In the genomic region with DNA sequence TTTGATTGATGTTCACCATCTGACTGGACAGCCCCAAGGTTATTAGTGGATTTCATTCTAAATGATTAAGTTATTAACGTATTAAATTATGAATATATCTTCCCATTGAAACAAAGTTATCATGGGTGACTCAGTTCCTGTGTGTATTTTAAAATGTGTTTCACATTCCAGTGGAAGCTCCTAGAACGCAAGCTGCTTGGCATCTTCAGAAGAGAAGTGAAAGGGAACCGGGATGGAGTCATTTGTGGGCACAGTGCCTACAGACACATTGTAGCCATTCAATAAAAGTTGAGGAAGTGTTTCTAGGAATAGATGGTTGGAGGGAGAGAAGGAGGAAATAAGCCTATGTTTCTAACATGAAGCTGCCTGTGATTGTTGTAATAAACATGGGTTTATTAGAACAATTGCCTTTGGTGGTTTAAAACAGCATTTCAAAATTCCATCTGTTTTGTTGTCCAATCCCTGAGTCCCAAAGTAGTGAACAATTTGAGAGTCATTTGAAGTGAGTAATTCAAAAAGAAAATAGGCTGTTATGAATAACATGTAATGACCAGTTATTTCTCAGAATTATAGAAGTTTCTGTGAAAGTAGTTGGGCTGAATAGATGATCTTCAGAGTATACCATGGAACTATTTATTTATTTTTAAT, we compare ENCODE assay signal across 10 cellular contexts.
A peak's percentile ranks its signal among the peaks of the same experiment; 100 is the strongest.
DNase-seq lines count a peak whose midpoint lies in the region; ATAC-seq and TF ChIP-seq lines count a peak whose summit lies in the region.
"Had no signal": no experiment of that assay in that cellular context is flagged by ENCODE, and none has a peak within 500 bp of the region (broad histone marks: within the 10 kb centered on the region; RNA-seq: fewer than 3 reads in every experiment).

No MANE protein-coding gene starts in this region.

- H3K36me3 ChIP-seq in adipocyte (ENCODE audit: control insufficient read depth, insufficient read depth, low read length, severe bottlenecking) (peaks cover 4% of the 10 kb centered on the region), skeletal muscle satellite cell (ENCODE audit: insufficient read depth, low read length) (no peaks in the 10 kb centered on the region)

- POLR2A ChIA-PET in WTC11 (lab: Charles Lee) = no interaction called here

- no peak for TF ChIP-seq CTCF in WTC11 (IDR thresholded peaks at IDR 0.05)

- H3K27me3 ChIP-seq in adipocyte (replicated peaks; ENCODE audit: control insufficient read depth, insufficient read depth, low read length) (no peaks in the 10 kb centered on the region), skeletal muscle satellite cell (ENCODE audit: control insufficient read depth, insufficient read depth, low read length) (no peaks in the 10 kb centered on the region)

- H3K27ac Mint-ChIP-seq in WTC11 = no peak overlapping the region

- DNase-seq in H4 (ENCODE audit: low spot score) (peak; percentile 77), adipocyte (ENCODE audit: low read depth) (peak; percentile 92), cardiac septum (ENCODE audit: low spot score) (peak; percentile 77), WTC11 (ENCODE audit: low spot score) (no peak), putamen (ENCODE audit: low spot score) (no peak)
- no peak for DNase-seq in central memory CD4-positive, alpha-beta T cell
- DNase-seq in stimulated activated naive CD8-positive, alpha-beta T cell treated with anti-CD3 and anti-CD28 coated beads, Interleukin-15, Interleukin-2, amounts not matched to agents 100 U/mL and 50 U/mL, for 24 hours = no peak
- DNase-seq: NCI-H774; stimulated activated CD4-positive, alpha-beta T cell treated with anti-CD3 and anti-CD28 coated beads, Interleukin-15, amount 100 ng/mL, for 24 hours had no signal

- peaks cover 26% of the 10 kb centered on the region for H3K4me1 ChIP-seq in adipocyte (ENCODE audit: control insufficient read depth, insufficient read depth, low read length)
- peaks cover 24% of the 10 kb centered on the region for H3K4me1 ChIP-seq in skeletal muscle satellite cell (ENCODE audit: control insufficient read depth, insufficient read depth, low read length)

- H3K36me3 Mint-ChIP-seq in WTC11 = no peaks in the 10 kb centered on the region

- no peak for ATAC-seq in WTC11
- no peak for ATAC-seq in stimulated activated naive CD8-positive, alpha-beta T cell treated with anti-CD3 and anti-CD28 coated beads, Interleukin-15, Interleukin-2, amounts not matched to agents 100 U/mL and 50 U/mL, for 24 hours

- no peak overlapping the region for H3K4me3 Mint-ChIP-seq in WTC11

- peaks cover 11% of the 10 kb centered on the region for H3K4me1 Mint-ChIP-seq in WTC11

- H3K9me3 ChIP-seq in adipocyte (ENCODE audit: control insufficient read depth, low read length) = no peaks in the 10 kb centered on the region
- H3K9me3 ChIP-seq in skeletal muscle satellite cell (replicated peaks; ENCODE audit: low read length) = no peaks in the 10 kb centered on the region

- intact Hi-C loops in cardiac septum (cut with DNase I) = loop anchor here (1.0 kb wide), 1 partner anchor 116 kb away; no protein-coding TSS in a partner anchor

- H3K4me2 ChIP-seq in skeletal muscle satellite cell (ENCODE audit: low read length) = peak overlapping the region; percentile 53

- H3K4me3 ChIP-seq in adipocyte (ENCODE audit: low read length) (peak overlapping the region; percentile 26), skeletal muscle satellite cell (ENCODE audit: low read length) (peak overlapping the region; percentile 40)

- CTCF ChIA-PET in WTC11 (lab: Charles Lee) = interaction anchor here (0.7 kb wide), 1 partner anchor 576 kb away, joined by 3 read pairs; no protein-coding TSS in a partner anchor

- H3K9ac ChIP-seq in adipocyte (ENCODE audit: low read length) = no peak overlapping the region
- peak overlapping the region; percentile 29 for H3K9ac ChIP-seq in skeletal muscle satellite cell (ENCODE audit: low read depth, low read length)

- no peaks in the 10 kb centered on the region for H3K9me3 Mint-ChIP-seq in WTC11

- H3K27me3 Mint-ChIP-seq in WTC11 (ENCODE audit: low read depth) = no peaks in the 10 kb centered on the region

TF ChIP-seq in WTC11, 78 proteins besides CTCF, POLR2A, EP300 and RAD21:
- TF ChIP-seq ZNF317 (CRISPR knock-in tag; IDR thresholded peaks at IDR 0.05; ENCODE audit: borderline replicate concordance, low read depth) = no peak
- TF ChIP-seq, protein P1, sequence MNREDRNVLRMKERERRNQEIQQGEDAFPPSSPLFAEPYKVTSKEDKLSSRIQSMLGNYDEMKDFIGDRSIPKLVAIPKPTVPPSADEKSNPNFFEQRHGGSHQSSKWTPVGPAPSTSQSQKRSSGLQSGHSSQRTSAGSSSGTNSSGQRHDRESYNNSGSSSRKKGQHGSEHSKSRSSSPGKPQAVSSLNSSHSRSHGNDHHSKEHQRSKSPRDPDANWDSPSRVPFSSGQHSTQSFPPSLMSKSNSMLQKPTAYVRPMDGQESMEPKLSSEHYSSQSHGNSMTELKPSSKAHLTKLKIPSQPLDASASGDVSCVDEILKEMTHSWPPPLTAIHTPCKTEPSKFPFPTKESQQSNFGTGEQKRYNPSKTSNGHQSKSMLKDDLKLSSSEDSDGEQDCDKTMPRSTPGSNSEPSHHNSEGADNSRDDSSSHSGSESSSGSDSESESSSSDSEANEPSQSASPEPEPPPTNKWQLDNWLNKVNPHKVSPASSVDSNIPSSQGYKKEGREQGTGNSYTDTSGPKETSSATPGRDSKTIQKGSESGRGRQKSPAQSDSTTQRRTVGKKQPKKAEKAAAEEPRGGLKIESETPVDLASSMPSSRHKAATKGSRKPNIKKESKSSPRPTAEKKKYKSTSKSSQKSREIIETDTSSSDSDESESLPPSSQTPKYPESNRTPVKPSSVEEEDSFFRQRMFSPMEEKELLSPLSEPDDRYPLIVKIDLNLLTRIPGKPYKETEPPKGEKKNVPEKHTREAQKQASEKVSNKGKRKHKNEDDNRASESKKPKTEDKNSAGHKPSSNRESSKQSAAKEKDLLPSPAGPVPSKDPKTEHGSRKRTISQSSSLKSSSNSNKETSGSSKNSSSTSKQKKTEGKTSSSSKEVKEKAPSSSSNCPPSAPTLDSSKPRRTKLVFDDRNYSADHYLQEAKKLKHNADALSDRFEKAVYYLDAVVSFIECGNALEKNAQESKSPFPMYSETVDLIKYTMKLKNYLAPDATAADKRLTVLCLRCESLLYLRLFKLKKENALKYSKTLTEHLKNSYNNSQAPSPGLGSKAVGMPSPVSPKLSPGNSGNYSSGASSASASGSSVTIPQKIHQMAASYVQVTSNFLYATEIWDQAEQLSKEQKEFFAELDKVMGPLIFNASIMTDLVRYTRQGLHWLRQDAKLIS (CRISPR knock-in tag; IDR thresholded peaks at IDR 0.05; ENCODE audit: borderline replicate concordance) = no peak
TF ChIP-seq in WTC11: peak in this region for 0.

Comparison
In these comparisons a context has a peak if more than half of its experiments do, and no peak if none do; other contexts are left out.
1. DNase-seq: peak in H4 (single experiment), adipocyte (single experiment) and cardiac septum (single experiment); none in WTC11 (single experiment), central memory CD4-positive, alpha-beta T cell (single experiment), stimulated activated naive CD8-positive, alpha-beta T cell treated with anti-CD3 and anti-CD28 coated beads, Interleukin-15, Interleukin-2, amounts not matched to agents 100 U/mL and 50 U/mL, for 24 hours (single experiment) and putamen (single experiment).